In genomic region chr10:127738512-127739424, GRCh38 we compare ENCODE assay signal across 17 cellular contexts. TPM values are rescaled to one million over a fixed set of nuclear protein-coding genes. Genes with fewer than 3 reads are reported as not detected.
DNase-seq lines count a peak whose midpoint lies in the region; ATAC-seq and TF ChIP-seq lines count a peak whose summit lies in the region.
"Had no signal": no experiment of that assay in that cellular context is flagged by ENCODE, and none has a peak within 500 bp of the region (broad histone marks: within the 10 kb centered on the region; RNA-seq: fewer than 3 reads in every experiment).

No MANE protein-coding gene starts in this region.

- TF ChIP-seq CTCF in H9 (conservative IDR thresholded peaks at IDR 0.05) = no peak

- no peak overlapping the region for H3K9ac ChIP-seq in H9 (ENCODE audit: extremely low read depth, insufficient read length, low read length)
- no peak overlapping the region for H3K9ac ChIP-seq in neuronal stem cell (ENCODE audit: low read depth, low read length, poor library complexity)

- H3K27me3 Mint-ChIP-seq in H9 (ENCODE audit: low read depth) = peaks cover 89% of the 10 kb centered on the region

- H3K9me3 Mint-ChIP-seq in H9 = no peaks in the 10 kb centered on the region
- H3K9me3 Mint-ChIP-seq: T-helper 2 cell treated with Interferon-gamma antibody and Interleukin-4, amounts not matched to agents 5 μg/mL and 100 μg/mL, for 36 hours had no signal

- H2AK5ac ChIP-seq in H9 (ENCODE audit: insufficient read length, low read length) = no peak overlapping the region
- peak overlapping the region; percentile 53 for H2AK5ac ChIP-seq in neuronal stem cell (ENCODE audit: low read depth, low read length)

- no peak overlapping the region for H3K56ac ChIP-seq in H9 (ENCODE audit: insufficient read length, low read depth, low read length)

- peaks cover 20 to 30% of the 10 kb centered on the region in 2 experiments for H3K4me1 Mint-ChIP-seq in H9

- H4K91ac ChIP-seq in H9 (ENCODE audit: insufficient read length, low read depth, low read length) (no peak overlapping the region), neuronal stem cell (ENCODE audit: low read depth, low read length, poor library complexity) (no peak overlapping the region)

- no peak for ATAC-seq in HG03280 (IDR thresholded peaks at IDR 0.05; ENCODE audit: unreplicated experiment)
- ATAC-seq: gastroesophageal sphincter, HepG2 had no signal

- no peaks in the 10 kb centered on the region for H3K79me1 ChIP-seq in H9 (ENCODE audit: insufficient read depth, low read depth, low read length, poor library complexity, severe bottlenecking)
- no peaks in the 10 kb centered on the region for H3K79me1 ChIP-seq in neuronal stem cell (ENCODE audit: low read depth, low read length)

- no peaks in the 10 kb centered on the region for H3K79me2 ChIP-seq in H9 (ENCODE audit: insufficient read depth, low read length)

- no peak overlapping the region for H2BK20ac ChIP-seq in H9 (ENCODE audit: low read depth, low read length, poor library complexity, severe bottlenecking)

- DNase-seq in H9 (peak; percentile 48), NCI-H2029 treated with DMSO at 0.1 percent for 48 hours (lab: John Stamatoyannopoulos, UW) (peak; percentile 1), neuronal stem cell (ENCODE audit: low spot score) (no peak), T-helper 2 cell (no peak), HCEC 1CT (no peak)
- DNase-seq in stimulated activated CD4-positive, alpha-beta T cell treated with anti-CD3 and anti-CD28 coated beads, Interleukin-4, amount 100 ng/mL, for 4 hours = no peak
- DNase-seq: activated naive CD4-positive, alpha-beta T cell treated with anti-CD3 and anti-CD28 coated beads, Interleukin-2, amount 50 U/mL, for 16 hours; stimulated activated CD8-positive, alpha-beta memory T cell treated with anti-CD3 and anti-CD28 coated beads, Interleukin-4, amount 100 ng/mL, for 48 hours; tibial artery had no signal

- no peaks in the 10 kb centered on the region for H4K20me1 ChIP-seq in H9 (ENCODE audit: control insufficient read depth, insufficient read depth, insufficient read length)

- H3K27ac ChIP-seq in H9 (ENCODE audit: insufficient read length, low read depth, low read length) = no peak overlapping the region
- peak overlapping the region in 1 of 2 donors; percentile 20 for H3K27ac ChIP-seq in esophagus (ENCODE audit: low read depth in 2 of 2, low read length in 1 of 2)
- no peak overlapping the region for H3K27ac ChIP-seq in neuronal stem cell (replicated peaks; ENCODE audit: low read length)
- H3K27ac ChIP-seq: C4-2B, cardiac muscle cell, gastroesophageal sphincter, tibial artery had no signal

- H2BK120ac ChIP-seq in H9 (ENCODE audit: low read depth, low read length, poor library complexity, severe bottlenecking) (no peak overlapping the region), neuronal stem cell (ENCODE audit: low read depth, low read length) (no peak overlapping the region)

- no CpG with 5 or more reads among the region's 59 CpGs for WGBS in H9 (ENCODE audit: extremely low coverage, insufficient read length, low lambda C conversion rate)
- WGBS in esophagus, 2 donors = 22 to 28% methylated on average over 54 to 59 of the region's 59 CpGs
- no CpG with 5 or more reads among the region's 59 CpGs for WGBS in neuronal stem cell (ENCODE audit: extremely low coverage in 2 of 2, insufficient read length in 2 of 2, insufficient replicate concordance in 1 of 2), 2 donors

- no peaks in the 10 kb centered on the region; a peak in 1 of 7 replicates for H3K36me3 Mint-ChIP-seq in H9 (ENCODE audit: insufficient read depth in 1 of 3, low read depth in 3 of 3)

- no peak overlapping the region for H3K14ac ChIP-seq in H9 (ENCODE audit: insufficient read depth, low read length)
- H3K14ac ChIP-seq in neuronal stem cell (ENCODE audit: low read length) = no peak overlapping the region

- no peak overlapping the region for H3K4ac ChIP-seq in H9 (ENCODE audit: low read depth, low read length)
- no peak overlapping the region for H3K4ac ChIP-seq in neuronal stem cell (ENCODE audit: low read length)

- H3K18ac ChIP-seq in H9 (ENCODE audit: insufficient read length, low read depth, low read length) (no peak overlapping the region), neuronal stem cell (ENCODE audit: low read length) (peak overlapping the region; percentile 41)

- peaks cover 21% of the 10 kb centered on the region for H3K23me2 ChIP-seq in H9 (ENCODE audit: insufficient read length, low read depth, low read length, poor library complexity, severe bottlenecking)

- no peak overlapping the region for H4K5ac ChIP-seq in H9 (ENCODE audit: insufficient read length, low read depth, low read length)

- H3T11ph ChIP-seq in H9 (ENCODE audit: low read length) = no peak overlapping the region

- H2BK5ac ChIP-seq in H9 (ENCODE audit: insufficient read length, low read length) (no peak overlapping the region), neuronal stem cell (ENCODE audit: low read length) (no peak overlapping the region)

- H3K27me3 ChIP-seq in H9 (ENCODE audit: insufficient read depth, low read length) (peaks cover 41% of the 10 kb centered on the region), esophagus (ENCODE audit: control insufficient read depth in 1 of 2, insufficient read depth in 2 of 2, low read length in 2 of 2) (peaks cover 0 to 7% of the 10 kb centered on the region in 2 donors), neuronal stem cell (ENCODE audit: control insufficient read depth in 3 of 3, insufficient read depth in 3 of 3, low read depth in 1 of 3, low read length in 3 of 3) (peaks cover 42 to 66% (median 66%) of the 10 kb centered on the region in 3 experiments)

- no peaks in the 10 kb centered on the region for H3K9me3 ChIP-seq in H9 (ENCODE audit: control insufficient read depth, low read depth, low read length)
- no peaks in the 10 kb centered on the region for H3K9me3 ChIP-seq in esophagus (ENCODE audit: control insufficient read depth in 2 of 2, insufficient read depth in 1 of 2, low read depth in 1 of 2, low read length in 1 of 2)
- H3K9me3 ChIP-seq in neuronal stem cell (replicated peaks in 1 of 2; ENCODE audit: control insufficient read depth in 2 of 2, insufficient read depth in 1 of 2, low read depth in 1 of 2, low read length in 2 of 2) = no peaks in the 10 kb centered on the region
- H3K9me3 ChIP-seq: gastroesophageal sphincter, tibial artery had no signal

- H3K4me2 ChIP-seq in H9 (ENCODE audit: insufficient read depth, insufficient read length, low read length) = peak overlapping the region; percentile 44
- H3K4me2 ChIP-seq in neuronal stem cell (ENCODE audit: insufficient read depth, low read length, poor library complexity, severe bottlenecking) = peak overlapping the region; percentile 36

- H4K8ac ChIP-seq in H9 (replicated peaks; ENCODE audit: insufficient read length, low read depth, low read length) (no peak overlapping the region), neuronal stem cell (ENCODE audit: low read depth, low read length) (no peak overlapping the region)

- H2BK15ac ChIP-seq in H9 (ENCODE audit: low read depth, low read length) (no peak overlapping the region), neuronal stem cell (ENCODE audit: low read length) (peak overlapping the region; percentile 45)

- H3K27ac Mint-ChIP-seq in H9 = no peak overlapping the region
- H3K27ac Mint-ChIP-seq: T-helper 2 cell treated with Interferon-gamma antibody and Interleukin-4, amounts not matched to agents 5 μg/mL and 100 μg/mL, for 36 hours had no signal

- peaks cover 6% of the 10 kb centered on the region; the same call in 1 of the 2 replicates for H3K4me1 ChIP-seq in H9 (ENCODE audit: insufficient read depth, low read length)
- peaks cover 13 to 16% of the 10 kb centered on the region in 2 donors for H3K4me1 ChIP-seq in esophagus (ENCODE audit: control insufficient read depth in 2 of 2, insufficient read depth in 2 of 2, low read length in 1 of 2)
- peaks cover 0 to 9% of the 10 kb centered on the region in 2 donors for H3K4me1 ChIP-seq in neuronal stem cell (ENCODE audit: control insufficient read depth in 2 of 2, insufficient read depth in 1 of 2, low read depth in 1 of 2, low read length in 2 of 2)

- no peak overlapping the region for H2BK12ac ChIP-seq in H9 (ENCODE audit: insufficient read length, low read depth, low read length)
- H2BK12ac ChIP-seq in neuronal stem cell (ENCODE audit: low read length) = no peak overlapping the region

- H3K36me3 ChIP-seq in esophagus (ENCODE audit: control insufficient read depth in 2 of 2, insufficient read depth in 2 of 2, low read length in 1 of 2) (no peaks in the 10 kb centered on the region), neuronal stem cell (replicated peaks in 1 of 2; ENCODE audit: control insufficient read depth in 2 of 2, insufficient read depth in 2 of 2, low read length in 2 of 2) (no peaks in the 10 kb centered on the region)
- H3K36me3 ChIP-seq: cardiac muscle cell, gastroesophageal sphincter, tibial artery had no signal

- H3K4me3 ChIP-seq in esophagus (ENCODE audit: low read depth in 1 of 2, low read length in 2 of 2) (peak overlapping the region; percentile 51), neuronal stem cell (ENCODE audit: low read length in 2 of 2) (no peak overlapping the region)
- H3K4me3 ChIP-seq: cardiac muscle cell, tibial artery had no signal

- H3K23ac ChIP-seq in H9 (ENCODE audit: insufficient read length, low read depth, low read length) = no peak overlapping the region
- H3K23ac ChIP-seq in neuronal stem cell (ENCODE audit: low read depth, low read length, poor library complexity) = no peak overlapping the region

- no peak overlapping the region for H2AFZ ChIP-seq in H9 (ENCODE audit: low read length)
- H2AFZ ChIP-seq in neuronal stem cell (ENCODE audit: low read length) = peak overlapping the region; percentile 40

- H3K4me3 Mint-ChIP-seq in H9 = peak overlapping the region; percentile 30 to 78; a peak in 4 of 5 replicates
- H3K4me3 Mint-ChIP-seq: T-helper 2 cell treated with Interferon-gamma antibody and Interleukin-4, amounts not matched to agents 5 μg/mL and 100 μg/mL, for 36 hours had no signal

RNA-seq across cellular contexts. Expression of gene FOXI2, which starts 1.8 kb away (rescaled TPM):
- 0.29 and 0.42 TPM in 2 replicates for total RNA-seq in H9 (2021)
- under 1 TPM; 0.45 to 0.84 TPM for polyA plus RNA-seq in esophagus
- polyA plus RNA-seq in neuronal stem cell (2013, experiment 1 of 2) = not detected
- polyA plus RNA-seq in neuronal stem cell (2013, experiment 2 of 2) = not detected
- total RNA-seq: cardiac muscle cell, HepG2, RPMI7951 had no signal
- polyA plus RNA-seq: cardiac muscle cell, HepG2 had no signal

Comparison
In these comparisons a context has a peak if more than half of its experiments do, and no peak if none do; other contexts are left out.
1. DNase-seq: peak in H9 (single experiment) and NCI-H2029 treated with DMSO at 0.1 percent for 48 hours (single experiment); none in neuronal stem cell (single experiment), T-helper 2 cell (0 of 5), stimulated activated CD4-positive, alpha-beta T cell treated with anti-CD3 and anti-CD28 coated beads, Interleukin-4, amount 100 ng/mL, for 4 hours (0 of 2) and HCEC 1CT (single experiment).
2. H3K4me3 ChIP-seq: peak in esophagus (2 of 2); none in neuronal stem cell (0 of 2).